ENCODE assay signal across 27 cellular contexts in the genomic region with DNA sequence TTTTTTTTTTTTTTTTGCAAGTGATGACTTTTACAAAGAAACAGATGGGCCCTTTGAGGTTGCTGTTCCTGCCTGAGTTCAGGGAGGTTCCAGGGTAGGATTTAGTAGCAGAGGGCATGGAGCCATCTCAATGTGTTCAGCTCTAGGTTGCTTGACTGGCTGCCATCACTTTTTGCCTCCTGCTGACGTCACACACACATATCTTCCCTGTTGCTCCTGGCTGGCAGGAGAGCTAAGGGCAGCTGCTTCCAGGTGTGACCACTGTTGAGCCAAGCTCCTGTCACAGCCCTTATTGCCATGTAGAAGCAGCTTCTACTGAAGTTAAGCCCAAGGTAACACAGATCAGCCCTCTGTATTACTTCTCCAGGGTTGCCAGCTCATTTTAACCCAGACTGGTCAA.
"Had no signal": no experiment of that assay in that cellular context is flagged by ENCODE, and none has a peak within 500 bp of the region (broad histone marks: within the 10 kb centered on the region; RNA-seq: fewer than 3 reads in every experiment).

No MANE protein-coding gene starts in this region.

- H3K27ac ChIP-seq: adrenal gland, body of pancreas, cardiac muscle cell, coronary artery, dorsolateral prefrontal cortex, esophagus squamous epithelium had no signal

- ATAC-seq: activated CD4-positive, alpha-beta T cell treated with anti-CD3 and anti-CD28 coated beads for 36 hours; activated CD8-positive, alpha-beta memory T cell treated with anti-CD3 and anti-CD28 coated beads, Interleukin-2, amount 10 ng/mL, durations not matched to agents 7 days and 5 days; activated CD8-positive, alpha-beta T cell treated with anti-CD3 and anti-CD28 coated beads, Interleukin-2, amount 10 ng/mL, durations not matched to agents 7 days and 5 days; activated naive CD8-positive, alpha-beta T cell treated with anti-CD3 and anti-CD28 coated beads, Interleukin-2, amount 50 U/mL, for 24 hours; body of pancreas had no signal

- H3K4me3 ChIP-seq: adrenal gland, body of pancreas, cardiac muscle cell, coronary artery, dorsolateral prefrontal cortex, esophagus squamous epithelium had no signal

- H3K27me3 ChIP-seq: body of pancreas, cardiac muscle cell had no signal

- H3K4me1 ChIP-seq: adrenal gland, body of pancreas, esophagus squamous epithelium had no signal

- DNase-seq: activated CD4-positive, alpha-beta memory T cell treated with anti-CD3 and anti-CD28 coated beads for 36 hours; activated CD4-positive, alpha-beta T cell treated with anti-CD3 and anti-CD28 coated beads for 36 hours; activated CD4-positive, alpha-beta T cell treated with anti-CD3 and anti-CD28 coated beads, Interleukin-2, amount 10 ng/mL, durations not matched to agents 24 days and 14 days; activated CD4-positive, CD25-positive, alpha-beta regulatory T cell; activated CD4-positive, CD25-positive, alpha-beta regulatory T cell treated with anti-CD3 and anti-CD28 coated beads, Interleukin-2, amount 50 U/mL, for 72 hours; activated CD8-positive, alpha-beta memory T cell treated with anti-CD3 and anti-CD28 coated beads, Interleukin-2, amount 10 ng/mL, durations not matched to agents 7 days and 5 days; activated CD8-positive, alpha-beta memory T cell treated with anti-CD3 and anti-CD28 coated beads, Interleukin-2, amount 50 U/mL, for 4 hours; activated CD8-positive, alpha-beta T cell treated with anti-CD3 and anti-CD28 coated beads, Interleukin-2, amount 10 ng/mL, durations not matched to agents 7 days and 5 days; activated effector memory CD4-positive, alpha-beta T cell treated with anti-CD3 and anti-CD28 coated beads, Interleukin-2, amount 50 U/mL, for 16 hours; activated naive CD4-positive, alpha-beta T cell treated with anti-CD3 and anti-CD28 coated beads for 36 hours; activated naive CD8-positive, alpha-beta T cell treated with anti-CD3 and anti-CD28 coated beads for 36 hours; activated naive CD8-positive, alpha-beta T cell treated with anti-CD3 and anti-CD28 coated beads, Interleukin-2, amount 50 U/mL, for 24 hours; activated T-cell treated with anti-CD3 and anti-CD28 coated beads, Interleukin-2, amount 50 U/mL, for 1 hour; activated T-cell treated with anti-CD3 and anti-CD28 coated beads, Interleukin-2, amount 50 U/mL, for 48 hours; adrenal gland; amygdala; aorta; body of pancreas; dorsolateral prefrontal cortex; effector memory CD4-positive, alpha-beta T cell; erythroblast; esophagus squamous epithelium; head of caudate nucleus; T-helper 2 cell had no signal

- H3K9me3 ChIP-seq: adrenal gland, body of pancreas had no signal

- H3K36me3 ChIP-seq: adrenal gland, cardiac muscle cell, esophagus squamous epithelium had no signal

- FAIRE-seq: frontal cortex had no signal
